21 cellular contexts compared by ENCODE assay signal in genomic region chr4:37726666-37727065, GRCh38. TPM values are rescaled to one million over a fixed set of nuclear protein-coding genes. Genes with fewer than 3 reads are reported as not detected.
DNase-seq lines count a peak whose midpoint lies in the region; ATAC-seq and TF ChIP-seq lines count a peak whose summit lies in the region.
"Had no signal": no experiment of that assay in that cellular context is flagged by ENCODE, and none has a peak within 500 bp of the region (broad histone marks: within the 10 kb centered on the region; RNA-seq: fewer than 3 reads in every experiment).

No MANE protein-coding gene starts in this region.

- H3K27ac ChIP-seq in IMR-90 (ENCODE audit: insufficient read depth, low read length), result no peak overlapping the region
- H3K27ac ChIP-seq: cardiac muscle cell, left lung, spleen had no signal

- no peak overlapping the region for H3K14ac ChIP-seq in IMR-90 (replicated peaks; ENCODE audit: low read depth, low read length)

- no peaks in the 10 kb centered on the region for H3K36me3 ChIP-seq in IMR-90 (ENCODE audit: control insufficient read depth, insufficient read depth, low read length)
- H3K36me3 ChIP-seq: cardiac muscle cell, left lung, spleen had no signal

- TF ChIP-seq RAD21 in IMR-90 (IDR thresholded peaks at IDR 0.05; ENCODE audit: low read length), result no peak

- H2BK15ac ChIP-seq in IMR-90 (ENCODE audit: low read depth, low read length), result no peak overlapping the region

- H3K4ac ChIP-seq in IMR-90 (ENCODE audit: low read depth, low read length), result no peak overlapping the region

- no peak overlapping the region for H2AK9ac ChIP-seq in IMR-90 (replicated peaks; ENCODE audit: low read depth, low read length, poor library complexity)

- intact Hi-C loops in IMR-90 (cut with micrococcal nuclease), result no loop called here

- H3K4me3 ChIP-seq in IMR-90 (ENCODE audit: insufficient read depth, low read depth, low read length) (no peak overlapping the region), astrocyte of the spinal cord (ENCODE audit: low read depth, low read length) (no peak overlapping the region), foreskin fibroblast (ENCODE audit: low read depth in 1 of 2, low read length in 2 of 2) (no peak overlapping the region)
- H3K4me3 ChIP-seq: cardiac muscle cell, left lung, spleen had no signal

- no peak overlapping the region for H3K56ac ChIP-seq in IMR-90 (ENCODE audit: extremely low read depth, insufficient read depth, low read length)

- BruUV-seq in IMR-90 (replicated peaks; lab: Mats Ljungman, UMichigan), result no TSS peak

- WGBS in IMR-90 (ENCODE audit: extremely low coverage in 2 of 2, insufficient read length in 1 of 2), 2 experiments, result 80% methylated on average over 2 of the region's 4 CpGs; no CpG with 5 or more reads in 1 of the 2 experiments

- H3K27me3 ChIP-seq in IMR-90 (ENCODE audit: control insufficient read depth, insufficient read depth, low read length), result peaks cover 4% of the 10 kb centered on the region; the same call in 1 of the 2 replicates
- H3K27me3 ChIP-seq: cardiac muscle cell, left lung, spleen had no signal

- H3K4me1 ChIP-seq in IMR-90 (ENCODE audit: control insufficient read depth, insufficient read depth, low read length), result 0 out of 2 replicates have a peak, but pooled peaks cover 2% of the 10 kb centered on the region
- H3K4me1 ChIP-seq: left lung had no signal

- no peak overlapping the region for H4K91ac ChIP-seq in IMR-90 (ENCODE audit: insufficient read depth, low read depth, low read length)

- no peak overlapping the region for H2BK120ac ChIP-seq in IMR-90 (ENCODE audit: low read depth, low read length)

- H3K18ac ChIP-seq in IMR-90 (ENCODE audit: low read depth, low read length), result no peak overlapping the region

- no peak overlapping the region for H2BK20ac ChIP-seq in IMR-90 (ENCODE audit: low read depth, low read length)

- dilution Hi-C loops in IMR-90 (cut with HindIII; ENCODE audit: low sequenced_read_pairs, unreplicated experiment), result no loop called here

- H2AFZ ChIP-seq in IMR-90 (replicated peaks; ENCODE audit: low read length, poor library complexity), result no peak overlapping the region

- H4K5ac ChIP-seq in IMR-90 (ENCODE audit: low read depth, low read length), result no peak overlapping the region

- no peak overlapping the region for H3K9ac ChIP-seq in IMR-90 (ENCODE audit: low read depth, low read length)

- TF ChIP-seq POLR2A in IMR-90 (IDR thresholded peaks at IDR 0.05; ENCODE audit: low read depth, low read length), result no peak

- H2BK5ac ChIP-seq in IMR-90 (ENCODE audit: low read depth, low read length, poor library complexity, severe bottlenecking), result no peak overlapping the region

- no peak overlapping the region for H2AK5ac ChIP-seq in IMR-90 (ENCODE audit: low read depth, low read length)

- H3K4me2 ChIP-seq in IMR-90 (ENCODE audit: low read depth, low read length), result no peak overlapping the region

- DNase-seq in IMR-90 (peak; percentile 48), astrocyte of the spinal cord (ENCODE audit: low read depth, low spot score) (peak; percentile 67), foreskin fibroblast (peak; percentile 47 to 68), pons (ENCODE audit: low spot score) (peak; percentile 19), T1000 (lab: John Stamatoyannopoulos, UW) (no peak), iPS-NIHi7 (ENCODE audit: extremely low spot score) (no peak), inferior parietal cortex (ENCODE audit: extremely low spot score) (no peak), DMS53 treated with DMSO at 0.1 percent for 48 hours (lab: John Stamatoyannopoulos, UW; ENCODE audit: unreplicated experiment) (no peak)
- DNase-seq: activated CD4-positive, alpha-beta T cell treated with anti-CD3 and anti-CD28 coated beads for 48 hours; activated naive CD8-positive, alpha-beta T cell treated with anti-CD3 and anti-CD28 coated beads, Interleukin-2, amount 10 ng/mL, durations not matched to agents 7 days and 5 days; AML-193; dermis blood vessel endothelial cell; DND-41; left lung; NCI-H1436; NCI-H2171; NCI-H748 treated with DMSO at 0.1 percent for 48 hours; SHP77 treated with DMSO at 0.1 percent for 48 hours; spleen had no signal

- peak; percentile 35 for ATAC-seq in IMR-90 (ENCODE audit: low read depth)
- ATAC-seq: HCT116, left lung had no signal

- no peaks in the 10 kb centered on the region for H3K79me1 ChIP-seq in IMR-90 (ENCODE audit: low read depth in 1 of 2, low read length in 2 of 2)

- H3K23ac ChIP-seq in IMR-90 (ENCODE audit: low read depth, low read length), result no peak overlapping the region

- H4K20me1 ChIP-seq in IMR-90 (ENCODE audit: insufficient read depth, low read length), result no peaks in the 10 kb centered on the region

- in situ Hi-C loops in IMR-90 (cut with MboI; ENCODE audit: low sequenced_read_pairs), result no loop called here
- in situ Hi-C loops in astrocyte of the spinal cord (cut with HindIII; ENCODE audit: low sequenced_read_pairs), result no loop called here

- TF ChIP-seq CTCF in IMR-90 (conservative IDR thresholded peaks at IDR 0.05; ENCODE audit: low read depth, low read length), result no peak
- TF ChIP-seq CTCF in astrocyte of the spinal cord (IDR thresholded peaks at IDR 0.05; ENCODE audit: low read depth, low read length), result no peak
- no peak for TF ChIP-seq CTCF in foreskin fibroblast (IDR thresholded peaks at IDR 0.05; ENCODE audit: low read depth, low read length)

- CTCF ChIA-PET in IMR-90 (lab: Yijun Ruan, JAX), result no interaction called here

- POLR2A ChIA-PET in IMR-90 (lab: Charles Lee; ENCODE audit: unreplicated experiment), result no interaction called here

- no peaks in the 10 kb centered on the region for H3K9me1 ChIP-seq in IMR-90 (ENCODE audit: insufficient read depth, low read length)

- H4K8ac ChIP-seq in IMR-90 (ENCODE audit: low read depth in 2 of 2, low read length in 2 of 2), result no peak overlapping the region

- no peaks in the 10 kb centered on the region for H3K9me3 ChIP-seq in IMR-90 (ENCODE audit: control insufficient read depth, insufficient read depth, low read length)
- H3K9me3 ChIP-seq: left lung, spleen had no signal

TF ChIP-seq in IMR-90, 13 proteins besides CTCF, POLR2A, EP300 and RAD21:
- TF ChIP-seq MXI1 (IDR thresholded peaks at IDR 0.05; ENCODE audit: borderline replicate concordance, low read depth, low read length), result no peak
- no peak for TF ChIP-seq MAZ (IDR thresholded peaks at IDR 0.05; ENCODE audit: borderline replicate concordance, low read depth, low read length)
- TF ChIP-seq ELK1 (IDR thresholded peaks at IDR 0.05; ENCODE audit: borderline replicate concordance, low read depth, low read length), result no peak
- no peak for TF ChIP-seq RFX5 (IDR thresholded peaks at IDR 0.05; ENCODE audit: low read depth, low read length)
- no peak for TF ChIP-seq USF2 (IDR thresholded peaks at IDR 0.05; ENCODE audit: low read depth, low read length)
- TF ChIP-seq RCOR1 (IDR thresholded peaks at IDR 0.05; ENCODE audit: insufficient replicate concordance, low read length), result no peak
TF ChIP-seq in IMR-90: peak in this region for 0.

RNA-seq across cellular contexts. Expression of gene RELL1, which starts 40.5 kb away (rescaled TPM):
- 39.6 and 53.6 TPM in 2 replicates for total RNA-seq in IMR-90 (2012; rRNA removed)
- 6.8 TPM in 2 replicates for polyA plus RNA-seq in IMR-90 (2012; rRNA removed)
- 5.6 TPM in 2 replicates for polyA plus RNA-seq in IMR-90 (2012; cell fraction: cytosol; rRNA removed)
- polyA plus RNA-seq in IMR-90 (2012; cell fraction: nucleus; rRNA removed; ENCODE audit: low replicate concordance), result 3.8 and 4.2 TPM in 2 replicates

Comparison
In these comparisons a context has a peak if more than half of its experiments do, and no peak if none do; other contexts are left out.
1. DNase-seq: peak in IMR-90 (single experiment), astrocyte of the spinal cord (single experiment), foreskin fibroblast (2 of 2) and pons (single experiment); none in T1000 (single experiment), iPS-NIHi7 (single experiment), inferior parietal cortex (single experiment) and DMS53 treated with DMSO at 0.1 percent for 48 hours (single experiment).